ENCODE assay signal across 8 cellular contexts in the genomic region with DNA sequence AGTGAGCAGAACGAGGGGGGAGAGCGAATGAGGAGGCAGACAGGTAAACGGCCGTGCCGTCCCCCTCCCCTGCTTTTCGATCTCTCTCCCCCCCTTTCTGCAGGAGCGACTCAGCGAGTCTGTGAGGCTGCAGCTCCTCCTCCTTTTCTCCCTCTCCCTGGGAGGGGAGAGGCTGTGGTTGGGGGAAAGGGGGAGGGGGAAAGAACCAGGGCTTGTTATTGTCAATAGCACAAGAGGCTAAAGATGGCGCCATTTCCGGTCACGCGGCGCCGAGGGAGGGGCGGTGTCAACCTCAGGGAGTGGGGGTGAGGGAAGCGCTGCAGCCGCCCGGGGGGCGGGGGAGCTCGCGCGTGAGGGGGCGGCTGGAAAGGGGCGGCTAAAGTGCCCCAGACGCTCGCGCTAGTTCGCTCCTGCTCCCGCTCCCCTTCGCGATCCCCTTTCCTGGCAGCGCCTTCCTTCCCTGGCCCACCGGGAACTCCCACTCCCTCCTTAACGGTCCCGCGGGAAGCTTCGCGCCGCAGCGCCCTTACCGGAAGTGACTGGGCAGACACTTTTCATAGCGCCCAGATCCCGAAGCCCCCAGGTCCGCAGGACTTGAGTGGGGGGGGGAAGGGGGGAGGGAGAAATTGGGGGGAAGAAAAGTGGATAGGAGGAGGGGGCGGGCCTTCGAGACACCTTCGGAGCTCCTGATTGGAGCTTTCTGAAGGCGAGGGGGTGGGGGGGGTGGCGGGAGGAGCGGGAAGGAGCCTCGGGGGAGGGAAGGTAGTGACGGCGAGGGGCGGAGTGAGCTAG. TPM values are rescaled to one million over a fixed set of nuclear protein-coding genes. Genes with fewer than 3 reads are reported as not detected.
A peak's percentile ranks its signal among the peaks of the same experiment; 100 is the strongest.
DNase-seq lines count a peak whose midpoint lies in the region; ATAC-seq, FAIRE-seq and TF ChIP-seq lines count a peak whose summit lies in the region.

CUL4B (minus strand) TSS at position 121 of the 792 bp plus-strand sequence. CDS start 324 bp downstream, outside the sequence.

- FAIRE-seq in GM12891 (lab: Jason Lieb, UNC) = peak; percentile 77

- in situ Hi-C loops in transverse colon (cut with MboI; ENCODE audit: low pct_ligation_motif_present in 1 of 4, low pct_unique_long_range_greater_than_20kb in 1 of 4, low sequenced_read_pairs in 3 of 4) = no loop called here

- peak; percentile 5 for TF ChIP-seq EP300 in transverse colon (IDR thresholded peaks at IDR 0.05; ENCODE audit: low read depth)

- no peaks in the 10 kb centered on the region for H3K36me3 ChIP-seq in transverse colon

- no peaks in the 10 kb centered on the region for H3K27me3 ChIP-seq in transverse colon

- ATAC-seq in HG02840 (IDR thresholded peaks at IDR 0.05; ENCODE audit: low FRiP score, unreplicated experiment) (peak; percentile 79), T-cell (replicated peaks in 1 of 4) (peak; percentile 89 to 90 (median 89))

- peak within 1 kb of the TSS; percentile 89 to 100 (median 92) for H3K4me3 Mint-ChIP-seq in T-cell

- 0 to 24% (median 0%) methylated on average over 21 to 48 of the region's 54 CpGs for WGBS in adipose tissue, 3 donors
- WGBS in transverse colon (ENCODE audit: low coverage in 1 of 2), 2 donors = 44% methylated on average over 54 of the region's 54 CpGs; no CpG with 5 or more reads in 1 of the 2 donors

- H3K27ac ChIP-seq in adipose tissue (ENCODE audit: low read depth, low read length) = peak within 1 kb of the TSS; percentile 90
- peak within 1 kb of the TSS; percentile 93 to 99 (median 98) for H3K27ac ChIP-seq in transverse colon

- H3K9me3 Mint-ChIP-seq in T-cell = no peaks in the 10 kb centered on the region

- H3K27me3 Mint-ChIP-seq in T-cell = peaks cover 0 to 4% of the 10 kb centered on the region in 2 donors

- peak within 1 kb of the TSS; percentile 49 to 74 (median 60) for H3K4me3 ChIP-seq in transverse colon

- peaks cover 0 to 26% (median 0%) of the 10 kb centered on the region in 4 donors for H3K4me1 ChIP-seq in transverse colon

- peak; percentile 57; the same call in 1 of the 2 replicates for TF ChIP-seq POLR2A in GM12891 (IDR thresholded peaks at IDR 0.05; ENCODE audit: low read depth, low read length)
- peak; percentile 80 for TF ChIP-seq POLR2A in transverse colon (IDR thresholded peaks at IDR 0.05)

- peaks cover 20 to 36% (median 26%) of the 10 kb centered on the region in 3 donors for H3K4me1 Mint-ChIP-seq in T-cell

- TF ChIP-seq CTCF in transverse colon (IDR thresholded peaks at IDR 0.05) = no peak

- intact Hi-C loops in cardiac septum (cut with DNase I) (no loop called here), transverse colon (cut with DNase I; ENCODE audit: low total_unique reads) (no loop called here)

- POLR2A ChIA-PET in T-cell (lab: Charles Lee) = interaction anchor here (0.6 to 2.4 kb wide), 7 partner anchors 9 to 1587 kb away, joined by 3 to 21 read pairs (median 4); partner anchors contain the start of genes LONRF3 (in 1 of the 2) and MCTS1 (in 1 of the 2)

- H3K27ac Mint-ChIP-seq in T-cell = peak within 1 kb of the TSS; percentile 95 to 100

- peak; percentile 42 for DNase-seq in GM12891 (ENCODE audit: insufficient read length, low spot score)
- DNase-seq in NCI-H1436 treated with DMSO at 0.1 percent for 48 hours (lab: John Stamatoyannopoulos, UW) = peak; percentile 75
- peak; percentile 81 to 95 (median 92) for DNase-seq in T-cell
- peak; percentile 97 for DNase-seq in cardiac septum (ENCODE audit: low spot score)
- DNase-seq in pons (ENCODE audit: low spot score) = peak; percentile 94
- DNase-seq in transverse colon = peak; percentile 93

- H3K36me3 Mint-ChIP-seq in T-cell = peaks cover 7% of the 10 kb centered on the region

- no peaks in the 10 kb centered on the region for H3K9me3 ChIP-seq in transverse colon

- CTCF ChIA-PET in T-cell (lab: Charles Lee) = interaction anchor here (0.6 to 1.7 kb wide), 6 partner anchors 39 to 295 kb away, joined by 3 to 10 read pairs (median 4); partner anchors contain the start of gene MCTS1 (in 1 of the 2)

TF ChIP-seq in GM12891, 5 proteins besides CTCF, POLR2A, EP300 and RAD21:
- peak; percentile 21; the same call in 1 of the 2 replicates for TF ChIP-seq TAF1 (IDR thresholded peaks at IDR 0.05; ENCODE audit: low read depth, low read length)
- TF ChIP-seq SPI1 (IDR thresholded peaks at IDR 0.05; ENCODE audit: low read depth, low read length) = no peak

RNA-seq across cellular contexts. Expression of gene CUL4B, which starts in this region (rescaled TPM):
- polyA plus RNA-seq in GM12891 (2012; ENCODE audit: low read depth, missing spikeins) = 16.1 TPM
- 10 to 100 TPM; 39.4 to 44.8 (median 43.1) TPM for total RNA-seq in T-cell
- polyA plus RNA-seq in adipose tissue = 10 to 100 TPM; 10.2 to 24.2 (median 12.4) TPM
- 17.9 TPM for total RNA-seq in cardiac septum
- 10 to 100 TPM; 18.1 to 53.5 (median 30.8) TPM for total RNA-seq in transverse colon

Comparison
In these comparisons a context has a peak if more than half of its experiments do, and no peak if none do; other contexts are left out.
1. Peak in every context shown above with its lines: DNase-seq, ATAC-seq, H3K4me3 ChIP-seq and H3K27ac ChIP-seq.
2. DNase-seq: peak in every context shown above with its lines; median percentile 97 in cardiac septum; 94 in pons; 93 in transverse colon; 92 in T-cell; 75 in NCI-H1436 treated with DMSO at 0.1 percent for 48 hours; 42 in GM12891.